Comparison of ENCODE assay signal across 13 cellular contexts in genomic region chr9:69085523-69086283, GRCh38. TPM values are rescaled to one million over a fixed set of nuclear protein-coding genes. Genes with fewer than 3 reads are reported as not detected.
DNase-seq lines count a peak whose midpoint lies in the region; ATAC-seq and TF ChIP-seq lines count a peak whose summit lies in the region.
"Had no signal": no experiment of that assay in that cellular context is flagged by ENCODE, and none has a peak within 500 bp of the region (broad histone marks: within the 10 kb centered on the region; RNA-seq: fewer than 3 reads in every experiment).

No MANE protein-coding gene starts in this region.

- 28% methylated on average over 5 of the region's 5 CpGs for WGBS in right lobe of liver (ENCODE audit: insufficient coverage, low coverage, low lambda C conversion rate, missing lambda C conversion rate)

- no peak for TF ChIP-seq CTCF in AG10803 (conservative IDR thresholded peaks at IDR 0.05; ENCODE audit: low read length)
- TF ChIP-seq CTCF in right lobe of liver (IDR thresholded peaks at IDR 0.05), result no peak

- no peaks in the 10 kb centered on the region for H3K27me3 ChIP-seq in right lobe of liver
- H3K27me3 ChIP-seq: ascending aorta; BLaER1 treated with 17β-estradiol and CSF1 and Interleukin-3, amounts not matched to agents 10 nM and 100 nM had no signal

- DNase-seq in AG10803 (ENCODE audit: low read depth), result peak; percentile 85
- peak; percentile 10 for DNase-seq in OCI-M1 (lab: John Stamatoyannopoulos, UW)
- DNase-seq in fibroblast of gingiva (ENCODE audit: low read depth), result peak; percentile 89
- peak in 1 of 3 donors; percentile 54 for DNase-seq in right lobe of liver
- DNase-seq in activated naive CD4-positive, alpha-beta T cell treated with Interleukin-2 at 50 U/mL for 16 hours, result no peak
- no peak for DNase-seq in effector CD8-positive, alpha-beta T cell (lab: John Stamatoyannopoulos, UW)
- DNase-seq in activated naive CD4-positive, alpha-beta T cell treated with anti-CD3 and anti-CD28 coated beads, Interleukin-2, amount 50 U/mL, for 16 hours, result no peak
- DNase-seq: activated T-cell treated with anti-CD3 and anti-CD28 coated beads, Interleukin-2, amount 50 U/mL, for 24 hours; SIG-M5; stimulated activated naive CD8-positive, alpha-beta T cell treated with anti-CD3 and anti-CD28 coated beads, Interleukin-15, amount 100 ng/mL, for 72 hours had no signal

- intact Hi-C loops in right lobe of liver (cut with DNase I), result no loop called here

- H3K36me3 ChIP-seq in right lobe of liver, result no peaks in the 10 kb centered on the region
- H3K36me3 ChIP-seq: ascending aorta had no signal

- peaks cover 0 to 20% (median 4%) of the 10 kb centered on the region in 4 donors for H3K4me1 ChIP-seq in right lobe of liver
- H3K4me1 ChIP-seq: BLaER1 treated with 17β-estradiol and CSF1 and Interleukin-3, amounts not matched to agents 10 nM and 100 nM had no signal

- ATAC-seq in right lobe of liver (peak; percentile 74 to 79 (median 76)), HG03175 (IDR thresholded peaks at IDR 0.05; ENCODE audit: unreplicated experiment) (no peak)
- ATAC-seq: stimulated activated naive CD8-positive, alpha-beta T cell treated with anti-CD3 and anti-CD28 coated beads, Interleukin-15, amount 100 ng/mL, for 72 hours had no signal

- H3K27ac ChIP-seq in right lobe of liver, result peak overlapping the region; percentile 4 to 77 (median 75)
- H3K27ac ChIP-seq: ascending aorta; BLaER1 treated with 17β-estradiol and CSF1 and Interleukin-3, amounts not matched to agents 10 nM and 100 nM had no signal

- H3K9me3 ChIP-seq in right lobe of liver, result no peaks in the 10 kb centered on the region
- H3K9me3 ChIP-seq: ascending aorta had no signal

- H3K4me3 ChIP-seq in AG10803 (ENCODE audit: low read length) (no peak overlapping the region), right lobe of liver (no peak overlapping the region)
- H3K4me3 ChIP-seq: ascending aorta; BLaER1 treated with 17β-estradiol and CSF1 and Interleukin-3, amounts not matched to agents 10 nM and 100 nM had no signal

- TF ChIP-seq POLR2A in right lobe of liver (IDR thresholded peaks at IDR 0.05), result no peak

RNA-seq across cellular contexts. Expression of gene FXN, which starts 50.2 kb away (rescaled TPM):
- total RNA-seq in right lobe of liver, result 10 to 100 TPM; 12.5 to 30.4 (median 24.7) TPM
- total RNA-seq: ascending aorta had no signal

Comparison
In these comparisons a context has a peak if more than half of its experiments do, and no peak if none do; other contexts are left out.
1. DNase-seq: peak in AG10803 (single experiment), OCI-M1 (single experiment) and fibroblast of gingiva (single experiment); none in activated naive CD4-positive, alpha-beta T cell treated with Interleukin-2 at 50 U/mL for 16 hours (single experiment), effector CD8-positive, alpha-beta T cell (single experiment) and activated naive CD4-positive, alpha-beta T cell treated with anti-CD3 and anti-CD28 coated beads, Interleukin-2, amount 50 U/mL, for 16 hours (single experiment).